8 cellular contexts compared by ENCODE assay signal in genomic region chr5:34008721-34009120, GRCh38. TPM values are rescaled to one million over a fixed set of nuclear protein-coding genes. Genes with fewer than 3 reads are reported as not detected.
DNase-seq lines count a peak whose midpoint lies in the region; ATAC-seq and TF ChIP-seq lines count a peak whose summit lies in the region.

No MANE protein-coding gene starts in this region.

- peak overlapping the region; percentile 85 for H3K4me3 ChIP-seq in AG09309 (ENCODE audit: control insufficient read depth, low read depth, low read length)
- H3K4me3 ChIP-seq in HUES6 (ENCODE audit: low read depth, low read length): peak overlapping the region; percentile 93
- peak overlapping the region; percentile 73 to 77 for H3K4me3 ChIP-seq in ascending aorta
- H3K4me3 ChIP-seq in vagina: peak overlapping the region; percentile 75 to 79

- H3K9me3 ChIP-seq in HUES6 (ENCODE audit: control insufficient read depth, insufficient read depth, low read depth, low read length) (no peaks in the 10 kb centered on the region), ascending aorta (no peaks in the 10 kb centered on the region), vagina (no peaks in the 10 kb centered on the region)

- ATAC-seq in memory B cell (ENCODE audit: low read depth): no peak

- peak overlapping the region; percentile 96 for H3K4me3 Mint-ChIP-seq in memory B cell

- no peaks in the 10 kb centered on the region for H3K27me3 Mint-ChIP-seq in memory B cell

- intact Hi-C loops in ascending aorta (cut with DNase I) (loop anchor here (2.0 to 10.0 kb wide), 4 partner anchors 36 to 924 kb away; partner anchors contain the start of gene TARS1), vagina (cut with DNase I) (no loop called here)

- peaks cover 3% of the 10 kb centered on the region for H3K9me3 Mint-ChIP-seq in memory B cell

- TF ChIP-seq CTCF in AG09309 (IDR thresholded peaks at IDR 0.05; ENCODE audit: control insufficient read depth, insufficient read depth, low read depth, low read length, missing control alignments) (no peak), ascending aorta (IDR thresholded peaks at IDR 0.05) (no peak), vagina (IDR thresholded peaks at IDR 0.05) (no peak)

- H3K4me1 ChIP-seq in HUES6 (ENCODE audit: control insufficient read depth, insufficient read depth, low read length) (peaks cover 10% of the 10 kb centered on the region), ascending aorta (peaks cover 4 to 12% of the 10 kb centered on the region in 2 donors), vagina (peaks cover 28% of the 10 kb centered on the region)

- H3K27ac Mint-ChIP-seq in memory B cell: peak overlapping the region; percentile 84

- H3K9ac ChIP-seq in HUES6 (ENCODE audit: low read length): peak overlapping the region; percentile 89

- DNase-seq in AG09309 (ENCODE audit: low read depth) (no peak), ascending aorta (ENCODE audit: low spot score in 2 of 2) (no peak), memory B cell (ENCODE audit: low spot score in 2 of 2) (no peak), vagina (ENCODE audit: extremely low spot score in 2 of 2) (no peak), SK-N-DZ (ENCODE audit: low spot score) (no peak), EL (no peak), NCI-H774 (lab: John Stamatoyannopoulos, UW) (no peak)

- H3K36me3 ChIP-seq in HUES6 (ENCODE audit: control insufficient read depth, insufficient read depth, low read length): peaks cover 10% of the 10 kb centered on the region
- peaks cover 0 to 9% of the 10 kb centered on the region in 2 donors for H3K36me3 ChIP-seq in ascending aorta
- H3K36me3 ChIP-seq in vagina: peaks cover 0 to 14% of the 10 kb centered on the region in 2 donors

- H3K27ac ChIP-seq in HUES6 (ENCODE audit: low read depth, low read length): peak overlapping the region; percentile 60
- H3K27ac ChIP-seq in ascending aorta: peak overlapping the region; percentile 83 to 85
- peak overlapping the region; percentile 93 for H3K27ac ChIP-seq in vagina

- H3K4me1 Mint-ChIP-seq in memory B cell: peaks cover 4% of the 10 kb centered on the region

- peaks cover 7% of the 10 kb centered on the region for H3K36me3 Mint-ChIP-seq in memory B cell

- H3K27me3 ChIP-seq in HUES6 (ENCODE audit: control insufficient read depth, insufficient read depth, low read length) (no peaks in the 10 kb centered on the region), ascending aorta (no peaks in the 10 kb centered on the region), vagina (no peaks in the 10 kb centered on the region)

- no peak for TF ChIP-seq POLR2A in vagina (IDR thresholded peaks at IDR 0.05)

RNA-seq across cellular contexts. Expression of gene AMACR, which starts 0.9 kb away (rescaled TPM):
- total RNA-seq in ascending aorta (1.3 TPM), vagina (4.9 TPM)
- 6.7 and 7.9 TPM in 2 replicates for polyA plus RNA-seq in SK-N-DZ (2014; cell fraction: cytosol; rRNA removed)
- 2.7 and 3.9 TPM in 2 replicates for polyA plus RNA-seq in SK-N-DZ (2014; cell fraction: nucleus; rRNA removed)

RNA-seq across cellular contexts. Expression of gene SLC45A2, which starts 24.2 kb away (rescaled TPM):
- total RNA-seq in ascending aorta (not detected), vagina (not detected)
- polyA plus RNA-seq in SK-N-DZ (2014; cell fraction: cytosol; rRNA removed): 0.81 TPM in 1 of 2 replicates, not detected in the other
- 0.05 and 0.27 TPM in 2 replicates for polyA plus RNA-seq in SK-N-DZ (2014; cell fraction: nucleus; rRNA removed)

RNA-seq across cellular contexts. Expression of gene C1QTNF3, which starts 34.3 kb away (rescaled TPM):
- total RNA-seq in ascending aorta: 1.3 TPM
- 7.1 TPM for total RNA-seq in vagina
- polyA plus RNA-seq in SK-N-DZ (2014; cell fraction: cytosol; rRNA removed): 1.9 and 2.8 TPM in 2 replicates
- polyA plus RNA-seq in SK-N-DZ (2014; cell fraction: nucleus; rRNA removed): 14.8 and 19.8 TPM in 2 replicates
